ENCODE assay signal across 8 cellular contexts in the genomic region with DNA sequence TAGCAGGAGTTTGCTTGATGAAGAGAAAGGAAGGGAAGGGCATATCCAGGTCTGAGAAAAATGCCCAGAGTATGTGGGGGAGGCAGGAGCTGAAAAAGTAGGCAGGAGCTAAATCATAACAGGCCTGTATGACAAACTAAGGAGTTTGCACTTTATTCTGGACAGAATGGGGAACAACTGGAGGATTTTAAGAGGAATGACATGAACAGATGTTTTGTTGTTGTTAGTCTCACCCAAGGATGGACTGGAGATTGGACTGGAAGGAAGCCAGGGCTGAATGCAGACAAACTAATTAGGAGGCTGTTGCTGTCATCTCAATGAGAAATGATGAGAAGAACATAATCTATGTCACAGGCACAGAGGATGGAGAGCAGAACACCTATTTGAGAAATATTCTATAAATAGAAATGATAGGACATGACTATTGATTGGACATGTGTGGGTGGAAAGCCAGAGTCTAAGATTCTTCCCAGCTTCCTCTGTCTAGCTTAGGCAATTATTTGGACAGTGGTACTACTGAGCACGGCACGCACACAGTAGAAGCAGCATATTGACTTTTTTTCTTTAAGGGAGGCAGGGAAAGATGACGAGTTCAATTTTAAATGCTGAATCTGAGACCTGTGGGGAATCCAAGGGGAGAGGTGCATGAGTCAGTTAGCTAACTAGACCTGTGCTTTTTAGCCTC. TPM values are rescaled to one million over a fixed set of nuclear protein-coding genes. Genes with fewer than 3 reads are reported as not detected.
DNase-seq lines count a peak whose midpoint lies in the region; ATAC-seq, FAIRE-seq and TF ChIP-seq lines count a peak whose summit lies in the region.

No MANE protein-coding gene starts in this region.

- peak overlapping the region; percentile 93; the same call in 1 of the 2 replicates for H3K27ac ChIP-seq in HUES64 (ENCODE audit: low read depth, low read length)

- no peak for FAIRE-seq in HTR-8/SVneo (lab: Jason Lieb, UNC)

- no peak for DNase-seq in CD14-positive monocyte (ENCODE audit: low spot score)
- DNase-seq in activated naive CD8-positive, alpha-beta T cell treated with anti-CD3 and anti-CD28 coated beads, Interleukin-2, amount 10 ng/mL, durations not matched to agents 7 days and 5 days: no peak
- no peak for DNase-seq in immature natural killer cell
- no peak for DNase-seq in stimulated activated naive B cell treated with anti-CD40 and anti-IgM and Interleukin-4, amounts not matched to agents 10 μg/mL and 1 μg/mL and 100 μg/mL, for 72 hours
- no peak for DNase-seq in D341Med (ENCODE audit: low spot score)
- no peak for DNase-seq in HTR-8/SVneo (ENCODE audit: insufficient read length, low spot score)

- peaks cover 0 to 3% (median 0%) of the 10 kb centered on the region in 3 donors for H3K27me3 Mint-ChIP-seq in CD14-positive monocyte (ENCODE audit: low read depth in 3 of 3)
- H3K27me3 Mint-ChIP-seq in activated naive CD8-positive, alpha-beta T cell treated with anti-CD3 and anti-CD28 coated beads, Interleukin-2, amount 10 ng/mL, durations not matched to agents 7 days and 5 days: no peaks in the 10 kb centered on the region
- H3K27me3 Mint-ChIP-seq in immature natural killer cell (ENCODE audit: low read depth in 3 of 3): peaks cover 11 to 18% (median 16%) of the 10 kb centered on the region in 3 donors
- H3K27me3 Mint-ChIP-seq in stimulated activated naive B cell treated with anti-CD40 and anti-IgM and Interleukin-4, amounts not matched to agents 10 μg/mL and 1 μg/mL and 100 μg/mL, for 72 hours: no peaks in the 10 kb centered on the region

- H3K27ac Mint-ChIP-seq in CD14-positive monocyte: peak overlapping the region in 6 of 7 donors; percentile 98 to 99 (median 98)
- peak overlapping the region; percentile 98 for H3K27ac Mint-ChIP-seq in activated naive CD8-positive, alpha-beta T cell treated with anti-CD3 and anti-CD28 coated beads, Interleukin-2, amount 10 ng/mL, durations not matched to agents 7 days and 5 days
- peak overlapping the region; percentile 96 to 99 (median 98) for H3K27ac Mint-ChIP-seq in immature natural killer cell
- H3K27ac Mint-ChIP-seq in stimulated activated naive B cell treated with anti-CD40 and anti-IgM and Interleukin-4, amounts not matched to agents 10 μg/mL and 1 μg/mL and 100 μg/mL, for 72 hours: peak overlapping the region; percentile 99

- H3K36me3 ChIP-seq in HUES64 (ENCODE audit: insufficient read depth, low read length): peaks cover 16% of the 10 kb centered on the region

- H3K4me3 Mint-ChIP-seq in CD14-positive monocyte (peak overlapping the region; percentile 98 to 99), immature natural killer cell (peak overlapping the region; percentile 97 to 99 (median 99))
- peak overlapping the region; percentile 94 for H3K4me3 Mint-ChIP-seq in activated naive CD8-positive, alpha-beta T cell treated with anti-CD3 and anti-CD28 coated beads, Interleukin-2, amount 10 ng/mL, durations not matched to agents 7 days and 5 days
- peak overlapping the region; percentile 94 to 98 for H3K4me3 Mint-ChIP-seq in stimulated activated naive B cell treated with anti-CD40 and anti-IgM and Interleukin-4, amounts not matched to agents 10 μg/mL and 1 μg/mL and 100 μg/mL, for 72 hours

- POLR2A ChIA-PET in activated naive CD8-positive, alpha-beta T cell treated with anti-CD3 and anti-CD28 coated beads, Interleukin-2, amount 10 ng/mL, durations not matched to agents 7 days and 5 days (lab: Charles Lee): interaction anchor here (0.9 to 4.0 kb wide), 15 partner anchors 8 to 217 kb away, joined by 3 to 52 read pairs (median 11); partner anchors contain the start of genes CDKL2, G3BP2, NAAA and RCHY1

- no peak for ATAC-seq in activated naive CD8-positive, alpha-beta T cell treated with anti-CD3 and anti-CD28 coated beads, Interleukin-2, amount 10 ng/mL, durations not matched to agents 7 days and 5 days (ENCODE audit: low read depth)
- ATAC-seq in stimulated activated naive B cell treated with anti-CD40 and anti-IgM and Interleukin-4, amounts not matched to agents 10 μg/mL and 1 μg/mL and 100 μg/mL, for 72 hours (replicated peaks): no peak
- no peak for ATAC-seq in GM18858 (IDR thresholded peaks at IDR 0.05; ENCODE audit: unreplicated experiment)

- WGBS in HUES64: 10% methylated on average over 3 of the region's 3 CpGs

- H3K27me3 ChIP-seq in HUES64 (ENCODE audit: insufficient read depth, low read length): no peaks in the 10 kb centered on the region

- peaks cover 2 to 3% of the 10 kb centered on the region in 2 donors for H3K36me3 Mint-ChIP-seq in CD14-positive monocyte
- peaks cover 5% of the 10 kb centered on the region for H3K36me3 Mint-ChIP-seq in activated naive CD8-positive, alpha-beta T cell treated with anti-CD3 and anti-CD28 coated beads, Interleukin-2, amount 10 ng/mL, durations not matched to agents 7 days and 5 days
- peaks cover 0 to 7% (median 6%) of the 10 kb centered on the region in 3 donors for H3K36me3 Mint-ChIP-seq in immature natural killer cell
- H3K36me3 Mint-ChIP-seq in stimulated activated naive B cell treated with anti-CD40 and anti-IgM and Interleukin-4, amounts not matched to agents 10 μg/mL and 1 μg/mL and 100 μg/mL, for 72 hours: peaks cover 8 to 19% of the 10 kb centered on the region in 2 donors

- TF ChIP-seq CTCF in CD14-positive monocyte (IDR thresholded peaks at IDR 0.05): no peak

- peaks cover 42% of the 10 kb centered on the region for H3K4me1 Mint-ChIP-seq in CD14-positive monocyte
- H3K4me1 Mint-ChIP-seq in activated naive CD8-positive, alpha-beta T cell treated with anti-CD3 and anti-CD28 coated beads, Interleukin-2, amount 10 ng/mL, durations not matched to agents 7 days and 5 days: peaks cover 35% of the 10 kb centered on the region
- peaks cover 42 to 47% of the 10 kb centered on the region in 2 donors for H3K4me1 Mint-ChIP-seq in immature natural killer cell
- peaks cover 18 to 54% of the 10 kb centered on the region in 2 donors for H3K4me1 Mint-ChIP-seq in stimulated activated naive B cell treated with anti-CD40 and anti-IgM and Interleukin-4, amounts not matched to agents 10 μg/mL and 1 μg/mL and 100 μg/mL, for 72 hours

- intact Hi-C loops in CD14-positive monocyte (cut with micrococcal nuclease): loop anchor here (10.0 kb wide), 1 partner anchor 208 kb away; the partner anchor contains the start of genes RCHY1 (in 2 of the 2) and THAP6 (in 2 of the 2)

- H3K9me3 ChIP-seq in HUES64 (ENCODE audit: insufficient read depth, low read depth, low read length): no peaks in the 10 kb centered on the region

- peak overlapping the region; percentile 72 for H3K4me3 ChIP-seq in HUES64 (ENCODE audit: low read length)

- H3K9me3 Mint-ChIP-seq in CD14-positive monocyte (peaks cover 0 to 3% (median 0%) of the 10 kb centered on the region in 7 donors), immature natural killer cell (no peaks in the 10 kb centered on the region)
- H3K9me3 Mint-ChIP-seq in activated naive CD8-positive, alpha-beta T cell treated with anti-CD3 and anti-CD28 coated beads, Interleukin-2, amount 10 ng/mL, durations not matched to agents 7 days and 5 days: no peaks in the 10 kb centered on the region
- H3K9me3 Mint-ChIP-seq in stimulated activated naive B cell treated with anti-CD40 and anti-IgM and Interleukin-4, amounts not matched to agents 10 μg/mL and 1 μg/mL and 100 μg/mL, for 72 hours: peaks cover 0 to 4% of the 10 kb centered on the region in 2 donors

- H3K4me1 ChIP-seq in HUES64 (ENCODE audit: insufficient read depth, low read length): peaks cover 34% of the 10 kb centered on the region

- H3K9ac ChIP-seq in HUES64 (ENCODE audit: low read depth, low read length): peak overlapping the region; percentile 93

RNA-seq across cellular contexts. Expression of gene USO1, which starts 1.1 kb away (rescaled TPM):
- 10 to 100 TPM; 17.5 to 26.9 TPM for polyA plus RNA-seq in CD14-positive monocyte
- polyA plus RNA-seq in HUES64 (2013, experiment 1 of 2): 99.8 TPM
- polyA plus RNA-seq in HUES64 (2013, experiment 2 of 2): 99.9 TPM
- 10 to 100 TPM; 32.3 to 34.6 TPM for total RNA-seq in activated naive CD8-positive, alpha-beta T cell treated with anti-CD3 and anti-CD28 coated beads, Interleukin-2, amount 10 ng/mL, durations not matched to agents 7 days and 5 days
- 10 to 100 TPM; 29.0 to 46.4 (median 36.8) TPM for polyA plus RNA-seq in immature natural killer cell

RNA-seq across cellular contexts. Expression of gene G3BP2, which starts 50.0 kb away (rescaled TPM):
- polyA plus RNA-seq in CD14-positive monocyte (10 to 100 TPM; 74.2 to 92.3 TPM), immature natural killer cell (100 to 1,000 TPM in 1 of 3 donors, 10 to 100 TPM in 2; 85.3 to 121 (median 99.6) TPM)
- 205 TPM for polyA plus RNA-seq in HUES64 (2013, experiment 1 of 2)
- polyA plus RNA-seq in HUES64 (2013, experiment 2 of 2): 202 TPM
- total RNA-seq in activated naive CD8-positive, alpha-beta T cell treated with anti-CD3 and anti-CD28 coated beads, Interleukin-2, amount 10 ng/mL, durations not matched to agents 7 days and 5 days: 100 to 1,000 TPM; 165 to 179 TPM
